ENCODE assay signal across 9 cellular contexts in the genomic region with DNA sequence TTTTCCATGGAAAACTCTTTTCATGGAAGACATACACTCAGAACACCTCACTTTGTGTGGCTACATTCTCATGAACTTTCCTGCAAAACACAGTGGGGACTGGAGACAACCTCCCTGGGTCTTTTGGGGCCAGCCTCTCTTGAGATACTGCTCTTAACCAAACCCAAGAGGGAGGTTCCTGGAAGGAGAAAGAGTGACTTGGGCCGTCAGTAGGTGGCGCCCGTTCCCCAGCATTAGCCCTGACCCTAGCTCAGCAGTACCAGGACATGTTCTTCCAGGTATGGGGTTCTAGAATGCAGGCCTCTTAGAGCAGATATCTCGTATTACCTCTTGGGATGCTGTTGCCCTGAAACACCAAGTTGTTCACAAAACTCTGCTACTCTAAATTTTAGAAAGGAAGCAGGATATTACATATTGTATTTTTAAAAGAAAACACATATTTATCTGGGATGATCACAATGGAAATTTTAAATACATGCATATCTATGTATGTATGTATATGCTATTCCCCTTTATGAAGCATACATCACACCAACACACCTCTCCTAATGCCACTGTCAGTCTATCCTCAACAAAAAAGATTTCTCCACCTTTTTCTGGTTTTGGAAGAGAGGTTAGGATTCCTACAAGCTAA. TPM values are rescaled to one million over a fixed set of nuclear protein-coding genes. Genes with fewer than 3 reads are reported as not detected.
DNase-seq lines count a peak whose midpoint lies in the region; ATAC-seq and TF ChIP-seq lines count a peak whose summit lies in the region.
"Had no signal": no experiment of that assay in that cellular context is flagged by ENCODE, and none has a peak within 500 bp of the region (broad histone marks: within the 10 kb centered on the region; RNA-seq: fewer than 3 reads in every experiment).

No MANE protein-coding gene starts in this region.

- no peaks in the 10 kb centered on the region for H3K4me1 ChIP-seq in body of pancreas

- peak; percentile 64 to 89 (median 85) for TF ChIP-seq CTCF in body of pancreas (IDR thresholded peaks at IDR 0.05)

- TF ChIP-seq POLR2A in body of pancreas (IDR thresholded peaks at IDR 0.05), result no peak

- H3K27me3 ChIP-seq in body of pancreas, result no peaks in the 10 kb centered on the region

- no peak overlapping the region for H3K4me3 ChIP-seq in body of pancreas
- H3K4me3 ChIP-seq: skin epidermis had no signal

- peak; percentile 98 for ATAC-seq in HG02852 (IDR thresholded peaks at IDR 0.05; ENCODE audit: unreplicated experiment)
- ATAC-seq in body of pancreas, result peak; percentile 95

- intact Hi-C loops in body of pancreas (cut with DNase I), result loop anchor here (10.0 kb wide), 1 partner anchor 49 kb away; no protein-coding TSS in a partner anchor

- DNase-seq in activated gamma-delta T cell treated with Interleukin-2 at 50 U/mL for 16 hours (peak; percentile 65), activated gamma-delta T cell (lab: John Stamatoyannopoulos, UW) (no peak), NCI-H187 (lab: John Stamatoyannopoulos, UW) (peak; percentile 6 to 60), UCSD-AML1 (lab: John Stamatoyannopoulos, UW; ENCODE audit: unreplicated experiment) (peak; percentile 64), body of pancreas (peak; percentile 79 to 88 (median 82)), islet precursor cell (peak; percentile 90)
- DNase-seq in stimulated activated CD4-positive, alpha-beta T cell treated with anti-CD3 and anti-CD28 coated beads, Interleukin-2, amount 100 ng/mL, for 48 hours, result peak; percentile 72 to 75

- H3K9me3 ChIP-seq in body of pancreas, result no peaks in the 10 kb centered on the region

- 1% methylated on average over 4 of the region's 4 CpGs for WGBS in body of pancreas, 2 donors

- H3K36me3 ChIP-seq in body of pancreas (replicated peaks in 1 of 2; ENCODE audit: insufficient read depth in 1 of 2, low read depth in 2 of 2), result no peaks in the 10 kb centered on the region

- no peak overlapping the region for H3K27ac ChIP-seq in body of pancreas
- H3K27ac ChIP-seq: skin epidermis had no signal

RNA-seq across cellular contexts. Expression of a gene that starts 15.8 kb away (rescaled TPM):
- 10 to 100 TPM; 83.5 to 87.3 TPM for total RNA-seq in body of pancreas
